In genomic region chr15:60520041-60520824, GRCh38 we compare ENCODE assay signal across 8 cellular contexts. TPM values are rescaled to one million over a fixed set of nuclear protein-coding genes. Genes with fewer than 3 reads are reported as not detected.
DNase-seq lines count a peak whose midpoint lies in the region; ATAC-seq, FAIRE-seq and TF ChIP-seq lines count a peak whose summit lies in the region.

No MANE protein-coding gene starts in this region.

- TF ChIP-seq CTCF in ovary (IDR thresholded peaks at IDR 0.05): no peak

- H3K9me3 ChIP-seq in ovary: no peaks in the 10 kb centered on the region

- POLR2A ChIA-PET in activated CD4-positive, alpha-beta memory T cell treated with anti-CD3 and anti-CD28 coated beads for 36 hours (lab: Charles Lee): interaction anchor here (0.6 to 3.0 kb wide), 15 partner anchors 9 to 832 kb away, joined by 3 to 21 read pairs (median 5); partner anchors contain the start of gene ANXA2

- H3K4me1 Mint-ChIP-seq in activated CD4-positive, alpha-beta memory T cell treated with anti-CD3 and anti-CD28 coated beads for 36 hours (ENCODE audit: low read depth): peaks cover 54% of the 10 kb centered on the region
- H3K4me1 Mint-ChIP-seq in naive B cell: peaks cover 8 to 10% (median 8%) of the 10 kb centered on the region in 3 donors

- H3K27ac ChIP-seq in ovary: no peak overlapping the region

- TF ChIP-seq POLR2A in GM12891 (IDR thresholded peaks at IDR 0.05; ENCODE audit: low read depth, low read length): no peak
- no peak for TF ChIP-seq POLR2A in ovary (IDR thresholded peaks at IDR 0.05)

- in situ Hi-C loops in KBM-7 (cut with MboI; ENCODE audit: low pct_unique_long_range_greater_than_20kb, low sequenced_read_pairs): no loop called here

- ATAC-seq in naive B cell (ENCODE audit: low read depth in 2 of 2): peak; percentile 66 to 78

- no peaks in the 10 kb centered on the region for H3K36me3 ChIP-seq in ovary

- no peaks in the 10 kb centered on the region for H3K27me3 Mint-ChIP-seq in activated CD4-positive, alpha-beta memory T cell treated with anti-CD3 and anti-CD28 coated beads for 36 hours
- H3K27me3 Mint-ChIP-seq in naive B cell: no peaks in the 10 kb centered on the region

- no peak for DNase-seq in GM12891 (ENCODE audit: insufficient read length, low spot score)
- peak; percentile 55 for DNase-seq in H4 (ENCODE audit: low spot score)
- no peak for DNase-seq in activated CD4-positive, alpha-beta memory T cell treated with anti-CD3 and anti-CD28 coated beads for 36 hours
- no peak for DNase-seq in naive B cell
- DNase-seq in NCI-H345 treated with DMSO at 0.1 percent for 48 hours (lab: John Stamatoyannopoulos, UW; ENCODE audit: unreplicated experiment): no peak
- DNase-seq in AG08396 (ENCODE audit: low spot score): no peak
- no peak for DNase-seq in ovary
- no peak for DNase-seq in KBM-7

- peaks cover 29% of the 10 kb centered on the region for H3K36me3 Mint-ChIP-seq in activated CD4-positive, alpha-beta memory T cell treated with anti-CD3 and anti-CD28 coated beads for 36 hours
- no peaks in the 10 kb centered on the region for H3K36me3 Mint-ChIP-seq in naive B cell

- intact Hi-C loops in activated CD4-positive, alpha-beta memory T cell treated with anti-CD3 and anti-CD28 coated beads for 36 hours (cut with micrococcal nuclease): loop anchor here (1.0 to 5.0 kb wide), 6 partner anchors 12 to 161 kb away; partner anchors contain the start of gene ICE2
- intact Hi-C loops in ovary (cut with DNase I): loop anchor here in 1 of 4 donors (10.0 kb wide), 1 partner anchor 65 kb away; no protein-coding TSS in a partner anchor

- TF ChIP-seq EP300 in ovary (IDR thresholded peaks at IDR 0.05): no peak

- CTCF ChIA-PET in activated CD4-positive, alpha-beta memory T cell treated with anti-CD3 and anti-CD28 coated beads for 36 hours (lab: Charles Lee): interaction anchor here (0.7 to 7.4 kb wide), 60 partner anchors 9 to 1314 kb away, joined by 3 to 196 read pairs (median 5); no protein-coding TSS in a partner anchor

- H3K4me3 ChIP-seq in ovary: no peak overlapping the region

- peak overlapping the region; percentile 56 for H3K27ac Mint-ChIP-seq in activated CD4-positive, alpha-beta memory T cell treated with anti-CD3 and anti-CD28 coated beads for 36 hours
- H3K27ac Mint-ChIP-seq in naive B cell: peak overlapping the region in 4 of 6 donors; percentile 7 to 94 (median 26)

- no peaks in the 10 kb centered on the region for H3K9me3 Mint-ChIP-seq in activated CD4-positive, alpha-beta memory T cell treated with anti-CD3 and anti-CD28 coated beads for 36 hours
- H3K9me3 Mint-ChIP-seq in naive B cell: no peaks in the 10 kb centered on the region

- H3K4me1 ChIP-seq in ovary (ENCODE audit: insufficient read depth): no peaks in the 10 kb centered on the region

- 85 to 88% (median 87%) methylated on average over 6 of the region's 6 CpGs for WGBS in ovary, 3 donors

- peak; percentile 56 for FAIRE-seq in GM12891 (lab: Jason Lieb, UNC)

- H3K27me3 ChIP-seq in ovary: no peaks in the 10 kb centered on the region

- H3K4me3 Mint-ChIP-seq in activated CD4-positive, alpha-beta memory T cell treated with anti-CD3 and anti-CD28 coated beads for 36 hours: peak overlapping the region; percentile 20
- peak overlapping the region in 1 of 8 donors; percentile 16 for H3K4me3 Mint-ChIP-seq in naive B cell

TF ChIP-seq in GM12891, 5 proteins besides CTCF, POLR2A, EP300 and RAD21:
- TF ChIP-seq POU2F2 (IDR thresholded peaks at IDR 0.05; ENCODE audit: low read depth, low read length): peak; percentile 19; the same call in 1 of the 2 replicates
- TF ChIP-seq SPI1 (IDR thresholded peaks at IDR 0.05; ENCODE audit: low read depth, low read length): no peak
- no peak for TF ChIP-seq PAX5 (IDR thresholded peaks at IDR 0.05; ENCODE audit: insufficient read depth, low read length, severe bottlenecking)

RNA-seq across cellular contexts. Expression of gene ICE2, which starts 41.3 kb away (rescaled TPM):
- polyA plus RNA-seq in GM12891 (2012; ENCODE audit: low read depth, missing spikeins): 16.5 TPM
- 17.2 and 24.3 TPM in 2 replicates for total RNA-seq in H4 (2014; rRNA removed; shearing (Covaris generic))
- total RNA-seq in activated CD4-positive, alpha-beta memory T cell treated with anti-CD3 and anti-CD28 coated beads for 36 hours: 10 to 100 TPM; 66.0 to 71.3 TPM
- polyA plus RNA-seq in naive B cell (ENCODE audit: low read depth in 6 of 6) (10 to 100 TPM; 25.0 to 56.8 (median 50.0) TPM), ovary (10 to 100 TPM; 16.4 to 32.1 TPM)
- total RNA-seq in ovary: 10 to 100 TPM; 24.3 to 72.0 (median 54.9) TPM
